8 cellular contexts compared by ENCODE assay signal in genomic region chr9:124835026-124835501, GRCh38. TPM values are rescaled to one million over a fixed set of nuclear protein-coding genes. Genes with fewer than 3 reads are reported as not detected.
DNase-seq lines count a peak whose midpoint lies in the region; ATAC-seq and TF ChIP-seq lines count a peak whose summit lies in the region.
"Had no signal": no experiment of that assay in that cellular context is flagged by ENCODE, and none has a peak within 500 bp of the region (broad histone marks: within the 10 kb centered on the region; RNA-seq: fewer than 3 reads in every experiment).

No MANE protein-coding gene starts in this region.

- no peaks in the 10 kb centered on the region for H3K4me1 Mint-ChIP-seq in stimulated activated memory B cell treated with anti-CD40 and anti-IgM and Interleukin-4, amounts not matched to agents 10 μg/mL and 1 μg/mL and 100 μg/mL, for 72 hours
- H3K4me1 Mint-ChIP-seq: B cell had no signal

- WGBS in gastroesophageal sphincter (ENCODE audit: low coverage in 1 of 2), 2 donors, result 0% methylated on average over 1 of the region's 13 CpGs; no CpG with 5 or more reads in 1 of the 2 donors

- no peak overlapping the region for H3K4me2 ChIP-seq in MM.1S (ENCODE audit: low read depth, low read length)

- no peaks in the 10 kb centered on the region for H3K9me3 Mint-ChIP-seq in stimulated activated memory B cell treated with anti-CD40 and anti-IgM and Interleukin-4, amounts not matched to agents 10 μg/mL and 1 μg/mL and 100 μg/mL, for 72 hours

- no peak overlapping the region for H3K4me3 Mint-ChIP-seq in stimulated activated memory B cell treated with anti-CD40 and anti-IgM and Interleukin-4, amounts not matched to agents 10 μg/mL and 1 μg/mL and 100 μg/mL, for 72 hours
- H3K4me3 Mint-ChIP-seq: B cell had no signal

- DNase-seq in A172 (ENCODE audit: low spot score), result peak; percentile 80
- peak; percentile 64 for DNase-seq in NCI-H510A treated with DMSO at 0.1 percent for 48 hours (lab: John Stamatoyannopoulos, UW)
- no peak for DNase-seq in NCI-H774 (lab: John Stamatoyannopoulos, UW)
- no peak for DNase-seq in MM.1S

- H3K9me3 ChIP-seq in gastroesophageal sphincter, result no peaks in the 10 kb centered on the region
- no peaks in the 10 kb centered on the region for H3K9me3 ChIP-seq in MM.1S (replicated peaks; ENCODE audit: insufficient read depth, low read length)

- no peak overlapping the region for H3K9ac ChIP-seq in MM.1S (ENCODE audit: low read length)

- TF ChIP-seq CTCF in gastroesophageal sphincter (IDR thresholded peaks at IDR 0.05) (no peak), MM.1S (IDR thresholded peaks at IDR 0.05; ENCODE audit: low read length) (no peak)

- no peak for TF ChIP-seq EP300 in gastroesophageal sphincter (IDR thresholded peaks at IDR 0.05)

- no peaks in the 10 kb centered on the region for H3K36me3 ChIP-seq in gastroesophageal sphincter
- H3K36me3 ChIP-seq in MM.1S (replicated peaks; ENCODE audit: insufficient read depth, low read length), result no peaks in the 10 kb centered on the region

- no peaks in the 10 kb centered on the region for H3K27me3 ChIP-seq in gastroesophageal sphincter
- no peaks in the 10 kb centered on the region for H3K27me3 ChIP-seq in MM.1S (replicated peaks; ENCODE audit: insufficient read depth, low read length)

- H3K27ac Mint-ChIP-seq in stimulated activated memory B cell treated with anti-CD40 and anti-IgM and Interleukin-4, amounts not matched to agents 10 μg/mL and 1 μg/mL and 100 μg/mL, for 72 hours, result no peak overlapping the region
- H3K27ac Mint-ChIP-seq: B cell had no signal

- H3K4me3 ChIP-seq in gastroesophageal sphincter (no peak overlapping the region), MM.1S (ENCODE audit: low read length) (no peak overlapping the region)

- no peak overlapping the region for H2AFZ ChIP-seq in MM.1S (ENCODE audit: low read length)

- H3F3A ChIP-seq in MM.1S (ENCODE audit: insufficient read depth, low read length), result no peaks in the 10 kb centered on the region

- no peaks in the 10 kb centered on the region for H3K36me3 Mint-ChIP-seq in stimulated activated memory B cell treated with anti-CD40 and anti-IgM and Interleukin-4, amounts not matched to agents 10 μg/mL and 1 μg/mL and 100 μg/mL, for 72 hours

- H3K79me2 ChIP-seq in MM.1S (ENCODE audit: low read length), result no peaks in the 10 kb centered on the region

- ATAC-seq in gastroesophageal sphincter, result peak; percentile 58
- no peak for ATAC-seq in stimulated activated memory B cell treated with anti-CD40 and anti-IgM and Interleukin-4, amounts not matched to agents 10 μg/mL and 1 μg/mL and 100 μg/mL, for 72 hours

- no peak for TF ChIP-seq POLR2A in gastroesophageal sphincter (IDR thresholded peaks at IDR 0.05)

- H4K20me1 ChIP-seq in MM.1S (ENCODE audit: insufficient read depth, low read length), result no peaks in the 10 kb centered on the region

- H3K4me1 ChIP-seq in gastroesophageal sphincter (peaks cover 0 to 50% (median 29%) of the 10 kb centered on the region in 3 donors), MM.1S (ENCODE audit: low read length) (no peaks in the 10 kb centered on the region)

- no peaks in the 10 kb centered on the region for H3K9me2 ChIP-seq in MM.1S (replicated peaks; ENCODE audit: insufficient read depth, low read length)

- peaks cover 48% of the 10 kb centered on the region for H3K27me3 Mint-ChIP-seq in stimulated activated memory B cell treated with anti-CD40 and anti-IgM and Interleukin-4, amounts not matched to agents 10 μg/mL and 1 μg/mL and 100 μg/mL, for 72 hours

- H3K27ac ChIP-seq in gastroesophageal sphincter, result peak overlapping the region in 3 of 4 donors; percentile 71 to 77 (median 72)
- H3K27ac ChIP-seq in MM.1S (ENCODE audit: low read length), result no peak overlapping the region
- H3K27ac ChIP-seq: epithelial cell of prostate had no signal

RNA-seq across cellular contexts. Expression of gene WDR38, which starts 18.2 kb away (rescaled TPM):
- not detected in 2 replicates for total RNA-seq in A172 (2014; rRNA removed; shearing (Covaris generic))
- not detected for total RNA-seq in gastroesophageal sphincter
- total RNA-seq: B cell had no signal

RNA-seq across cellular contexts. Expression of gene RPL35, which starts 26.7 kb away (rescaled TPM):
- total RNA-seq in A172 (2014; rRNA removed; shearing (Covaris generic)), result 2,941 and 5,977 TPM in 2 replicates
- 1,000 to 10,000 TPM; 1,026 to 2,785 (median 2,065) TPM for total RNA-seq in gastroesophageal sphincter

RNA-seq across cellular contexts. Expression of gene ARPC5L, which starts 26.9 kb away (rescaled TPM):
- total RNA-seq in A172 (2014; rRNA removed; shearing (Covaris generic)), result 61.5 and 62.1 TPM in 2 replicates
- 10 to 100 TPM; 19.9 to 27.6 (median 20.3) TPM for total RNA-seq in gastroesophageal sphincter

RNA-seq across cellular contexts. Expression of gene OLFML2A, which starts 58.1 kb away (rescaled TPM):
- total RNA-seq in A172 (2014; rRNA removed; shearing (Covaris generic)), result 12.0 and 18.0 TPM in 2 replicates
- 10 to 100 TPM; 21.7 to 85.7 (median 43.2) TPM for total RNA-seq in gastroesophageal sphincter

Comparison
In these comparisons a context has a peak if more than half of its experiments do, and no peak if none do; other contexts are left out.
1. DNase-seq: peak in A172 (single experiment) and NCI-H510A treated with DMSO at 0.1 percent for 48 hours (single experiment); none in NCI-H774 (single experiment) and MM.1S (single experiment).